In the genomic region with DNA sequence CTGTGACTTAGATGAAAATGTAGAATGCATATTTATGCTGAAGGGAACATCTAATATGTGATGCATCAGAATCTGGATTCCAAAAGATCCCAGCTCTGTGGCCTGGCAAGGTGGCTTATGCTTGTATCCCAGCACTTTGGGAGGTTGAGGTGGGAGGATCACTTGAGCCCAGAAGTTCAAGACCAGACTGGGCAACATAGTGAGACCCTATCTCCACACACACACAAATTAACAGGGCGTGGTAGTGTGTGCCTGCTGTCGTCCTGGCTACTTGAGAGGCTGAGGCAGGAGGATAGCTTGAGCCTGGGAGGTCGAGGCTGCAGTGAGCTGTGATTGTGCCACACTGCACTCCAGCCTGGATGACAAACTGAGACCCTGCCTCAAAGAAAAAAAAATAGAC, we compare ENCODE assay signal across 8 cellular contexts. TPM values are rescaled to one million over a fixed set of nuclear protein-coding genes. Genes with fewer than 3 reads are reported as not detected.
A peak's percentile ranks its signal among the peaks of the same experiment; 100 is the strongest.
DNase-seq lines count a peak whose midpoint lies in the region; TF ChIP-seq lines count a peak whose summit lies in the region.
"Not testable (repeated sequence)": the region's sequence is repeated elsewhere in the genome, so short reads cannot be mapped to it uniquely, and the experiment has no call there.

No MANE protein-coding gene starts in this region.

- peak overlapping the region; percentile 73 for H2AFZ ChIP-seq in ACC112 (ENCODE audit: low read length, unreplicated experiment)
- H2AFZ ChIP-seq in Loucy (ENCODE audit: low read length): not testable (repeated sequence)

- not testable (repeated sequence) for H3K9me3 Mint-ChIP-seq in T-helper 1 cell treated with Interleukin-12 subunit alpha and Interleukin-12 subunit beta and Interleukin-4 antibody, amounts not matched to agents 30 μg/mL and 1 μg/mL, for 36 hours; activated T-helper 1 cell treated with anti-CD3 and anti-CD28 coated beads, Interleukin-12 subunit alpha, Interleukin-12 subunit beta, Interleukin-2, Interleukin-4 antibody, amounts not matched to agents 30 ng/mL and 10 ng/mL and 1 ng/mL, durations not matched to agents 14 hours and 24 hours and 36 hours; progenitor cell of endocrine pancreas (ENCODE audit: low read depth)

- in situ Hi-C loops in HAP-1 (cut with MboI; ENCODE audit: low sequenced_read_pairs): not testable (repeated sequence)
- in situ Hi-C loops in brain microvascular endothelial cell (cut with HindIII; ENCODE audit: low pct_ligation_motif_present, low sequenced_read_pairs): loop anchor here (25.0 kb wide), 2 partner anchors 261 to 461 kb away; a partner anchor contains a TSS

- peaks cover 24% of the 10 kb centered on the region for H3K4me1 ChIP-seq in ACC112 (ENCODE audit: control insufficient read depth, insufficient read depth, low read length, unreplicated experiment)
- peaks cover 11% of the 10 kb centered on the region for H3K4me1 ChIP-seq in HAP-1
- H3K4me1 ChIP-seq in Loucy (ENCODE audit: insufficient read depth, low read length, poor library complexity, severe bottlenecking): peaks cover 56% of the 10 kb centered on the region
- H3K4me1 ChIP-seq in iPS-15b (ENCODE audit: control insufficient read depth, insufficient read depth, low read length): not testable (repeated sequence)

- H3K36me3 ChIP-seq in ACC112 (ENCODE audit: insufficient read depth, low read length): peaks cover 14% of the 10 kb centered on the region
- peaks cover 25% of the 10 kb centered on the region for H3K36me3 ChIP-seq in HAP-1 (replicated peaks)
- peaks cover 12% of the 10 kb centered on the region for H3K36me3 ChIP-seq in Loucy (ENCODE audit: insufficient read depth, low read length)
- not testable (repeated sequence) for H3K36me3 ChIP-seq in brain microvascular endothelial cell (replicated peaks); iPS-15b (ENCODE audit: control insufficient read depth, insufficient read depth, low read length)

- H3K27me3 Mint-ChIP-seq in T-helper 1 cell treated with Interleukin-12 subunit alpha and Interleukin-12 subunit beta and Interleukin-4 antibody, amounts not matched to agents 30 μg/mL and 1 μg/mL, for 36 hours (ENCODE audit: low read depth); activated T-helper 1 cell treated with anti-CD3 and anti-CD28 coated beads, Interleukin-12 subunit alpha, Interleukin-12 subunit beta, Interleukin-2, Interleukin-4 antibody, amounts not matched to agents 30 ng/mL and 10 ng/mL and 1 ng/mL, durations not matched to agents 14 hours and 24 hours and 36 hours (ENCODE audit: insufficient read depth); progenitor cell of endocrine pancreas: not testable (repeated sequence)

- intact Hi-C loops in activated T-helper 1 cell treated with anti-CD3 and anti-CD28 coated beads, Interleukin-12 subunit alpha, Interleukin-12 subunit beta, Interleukin-2, Interleukin-4 antibody, amounts not matched to agents 30 ng/mL and 10 ng/mL and 1 ng/mL, durations not matched to agents 14 hours and 24 hours and 36 hours (cut with micrococcal nuclease): loop anchor here (5.0 kb wide), 2 partner anchors 531 to 1556 kb away; a partner anchor contains a TSS

- H4K20me1 ChIP-seq in Loucy (ENCODE audit: insufficient read depth, low read length, poor library complexity, severe bottlenecking): not testable (repeated sequence)

- H3K4me3 ChIP-seq in ACC112 (ENCODE audit: low read depth, low read length) (peak overlapping the region; percentile 100), HAP-1 (peak overlapping the region; percentile 78), Loucy (ENCODE audit: low read length, poor library complexity, severe bottlenecking) (peak overlapping the region; percentile 91), brain microvascular endothelial cell (ENCODE audit: low read depth, low read length) (peak overlapping the region; percentile 93), iPS-15b (ENCODE audit: low read depth, low read length) (peak overlapping the region; percentile 3)

- not testable (repeated sequence) for H3K9me2 ChIP-seq in Loucy (replicated peaks; ENCODE audit: low read depth, low read length)

- H3K9me3 ChIP-seq in HAP-1; Loucy (ENCODE audit: insufficient read depth, low read depth, low read length); iPS-15b (ENCODE audit: control insufficient read depth, insufficient read depth, low read length): not testable (repeated sequence)

- not testable (repeated sequence) for TF ChIP-seq CTCF in Loucy (conservative IDR thresholded peaks at IDR 0.05; ENCODE audit: low read length); brain microvascular endothelial cell (IDR thresholded peaks at IDR 0.05; ENCODE audit: low read depth, low read length, missing control alignments); progenitor cell of endocrine pancreas (IDR thresholded peaks at IDR 0.05; ENCODE audit: unreplicated experiment)

- not testable (repeated sequence) for H3K27me3 ChIP-seq in ACC112 (ENCODE audit: insufficient read depth, low read length); HAP-1 (ENCODE audit: low read depth); Loucy (ENCODE audit: insufficient read depth, low read length, poor library complexity, severe bottlenecking); brain microvascular endothelial cell (replicated peaks); iPS-15b (ENCODE audit: control insufficient read depth, insufficient read depth, low read length)

- H3K4me3 Mint-ChIP-seq in T-helper 1 cell treated with Interleukin-12 subunit alpha and Interleukin-12 subunit beta and Interleukin-4 antibody, amounts not matched to agents 30 μg/mL and 1 μg/mL, for 36 hours: peak overlapping the region; percentile 96
- peak overlapping the region; percentile 92 for H3K4me3 Mint-ChIP-seq in activated T-helper 1 cell treated with anti-CD3 and anti-CD28 coated beads, Interleukin-12 subunit alpha, Interleukin-12 subunit beta, Interleukin-2, Interleukin-4 antibody, amounts not matched to agents 30 ng/mL and 10 ng/mL and 1 ng/mL, durations not matched to agents 14 hours and 24 hours and 36 hours
- H3K4me3 Mint-ChIP-seq in progenitor cell of endocrine pancreas (ENCODE audit: low read depth): peak overlapping the region; percentile 96

- DNase-seq in HAP-1 (ENCODE audit: low spot score in 2 of 2); activated T-helper 1 cell treated with anti-CD3 and anti-CD28 coated beads, Interleukin-12 subunit alpha, Interleukin-12 subunit beta, Interleukin-2, Interleukin-4 antibody, amounts not matched to agents 30 ng/mL and 10 ng/mL and 1 ng/mL, durations not matched to agents 14 hours and 24 hours and 36 hours (ENCODE audit: low spot score); brain microvascular endothelial cell; progenitor cell of endocrine pancreas (ENCODE audit: low spot score, unreplicated experiment): not testable (repeated sequence)

- H3K9ac ChIP-seq in Loucy (ENCODE audit: low read depth, low read length, poor library complexity, severe bottlenecking): peak overlapping the region; percentile 93
- H3K9ac ChIP-seq in iPS-15b (ENCODE audit: low read depth, low read length): not testable (repeated sequence)

- not testable (repeated sequence) for H3F3A ChIP-seq in Loucy (ENCODE audit: low read depth)

- H3K4me1 Mint-ChIP-seq in T-helper 1 cell treated with Interleukin-12 subunit alpha and Interleukin-12 subunit beta and Interleukin-4 antibody, amounts not matched to agents 30 μg/mL and 1 μg/mL, for 36 hours (ENCODE audit: low read depth): peaks cover 40% of the 10 kb centered on the region
- H3K4me1 Mint-ChIP-seq in activated T-helper 1 cell treated with anti-CD3 and anti-CD28 coated beads, Interleukin-12 subunit alpha, Interleukin-12 subunit beta, Interleukin-2, Interleukin-4 antibody, amounts not matched to agents 30 ng/mL and 10 ng/mL and 1 ng/mL, durations not matched to agents 14 hours and 24 hours and 36 hours (ENCODE audit: low read depth): peaks cover 62% of the 10 kb centered on the region
- H3K4me1 Mint-ChIP-seq in progenitor cell of endocrine pancreas (ENCODE audit: low read depth): peaks cover 13% of the 10 kb centered on the region

- H3K27ac ChIP-seq in ACC112 (ENCODE audit: low read depth, low read length); brain microvascular endothelial cell: not testable (repeated sequence)

- peaks cover 16% of the 10 kb centered on the region for H3K36me3 Mint-ChIP-seq in T-helper 1 cell treated with Interleukin-12 subunit alpha and Interleukin-12 subunit beta and Interleukin-4 antibody, amounts not matched to agents 30 μg/mL and 1 μg/mL, for 36 hours (ENCODE audit: low read depth)
- H3K36me3 Mint-ChIP-seq in activated T-helper 1 cell treated with anti-CD3 and anti-CD28 coated beads, Interleukin-12 subunit alpha, Interleukin-12 subunit beta, Interleukin-2, Interleukin-4 antibody, amounts not matched to agents 30 ng/mL and 10 ng/mL and 1 ng/mL, durations not matched to agents 14 hours and 24 hours and 36 hours (ENCODE audit: low read depth): peaks cover 12% of the 10 kb centered on the region
- not testable (repeated sequence) for H3K36me3 Mint-ChIP-seq in progenitor cell of endocrine pancreas (ENCODE audit: insufficient read depth)

- H3K4me2 ChIP-seq in Loucy (ENCODE audit: low read depth, low read length, poor library complexity, severe bottlenecking): peak overlapping the region; percentile 86

- H3K27ac Mint-ChIP-seq in T-helper 1 cell treated with Interleukin-12 subunit alpha and Interleukin-12 subunit beta and Interleukin-4 antibody, amounts not matched to agents 30 μg/mL and 1 μg/mL, for 36 hours: peak overlapping the region; percentile 64
- peak overlapping the region; percentile 64 for H3K27ac Mint-ChIP-seq in activated T-helper 1 cell treated with anti-CD3 and anti-CD28 coated beads, Interleukin-12 subunit alpha, Interleukin-12 subunit beta, Interleukin-2, Interleukin-4 antibody, amounts not matched to agents 30 ng/mL and 10 ng/mL and 1 ng/mL, durations not matched to agents 14 hours and 24 hours and 36 hours
- not testable (repeated sequence) for H3K27ac Mint-ChIP-seq in progenitor cell of endocrine pancreas

- peaks cover 58% of the 10 kb centered on the region for H3K79me2 ChIP-seq in ACC112 (ENCODE audit: control insufficient read depth, insufficient read depth, low read length, unreplicated experiment)
- H3K79me2 ChIP-seq in Loucy (ENCODE audit: insufficient read depth, low read length): peaks cover 70% of the 10 kb centered on the region

RNA-seq across cellular contexts. Expression of a gene that starts 1.6 kb away (rescaled TPM):
- 36.8 and 37.7 TPM in 2 replicates for total RNA-seq in activated T-helper 1 cell treated with anti-CD3 and anti-CD28 coated beads, Interleukin-12 subunit alpha, Interleukin-12 subunit beta, Interleukin-2, Interleukin-4 antibody, amounts not matched to agents 30 ng/mL and 10 ng/mL and 1 ng/mL, durations not matched to agents 14 hours and 24 hours and 36 hours
- 15.6 and 19.6 TPM in 2 replicates for total RNA-seq in progenitor cell of endocrine pancreas

Comparison
In these comparisons a context has a peak if more than half of its experiments do, and no peak if none do; other contexts are left out.
1. H3K4me3 ChIP-seq: peak in every context shown above with its lines; median percentile 100 in ACC112; 93 in brain microvascular endothelial cell; 91 in Loucy; 78 in HAP-1; 3 in iPS-15b.